In the genomic region with DNA sequence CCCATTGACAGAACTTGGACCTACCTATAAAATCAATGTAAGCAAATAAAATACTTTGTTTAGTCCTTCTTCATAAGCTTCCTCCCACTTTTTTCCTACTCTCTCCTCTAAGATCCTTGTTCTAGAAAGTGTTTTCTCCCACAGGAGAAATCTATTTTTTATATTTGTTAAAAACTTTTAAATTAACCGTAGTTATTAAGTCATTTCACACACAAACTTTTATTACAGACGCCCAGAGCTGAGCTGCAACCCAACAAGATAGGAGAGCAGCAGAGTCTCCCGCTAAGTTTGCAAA, we compare ENCODE assay signal across 11 cellular contexts. TPM values are rescaled to one million over a fixed set of nuclear protein-coding genes. Genes with fewer than 3 reads are reported as not detected.
DNase-seq lines count a peak whose midpoint lies in the region; ATAC-seq and TF ChIP-seq lines count a peak whose summit lies in the region.
"Had no signal": no experiment of that assay in that cellular context is flagged by ENCODE, and none has a peak within 500 bp of the region (broad histone marks: within the 10 kb centered on the region; RNA-seq: fewer than 3 reads in every experiment).

No MANE protein-coding gene starts in this region.

- peak overlapping the region; percentile 74 to 91 for H3K4me3 Mint-ChIP-seq in activated T-cell treated with anti-CD3 and anti-CD28 coated beads, Interleukin-2, amount 50 U/mL, for 72 hours
- peak overlapping the region; percentile 68 for H3K4me3 Mint-ChIP-seq in activated CD4-positive, alpha-beta memory T cell treated with anti-CD3 and anti-CD28 coated beads for 36 hours
- H3K4me3 Mint-ChIP-seq: GM23338 had no signal

- intact Hi-C loops in activated CD4-positive, alpha-beta memory T cell treated with anti-CD3 and anti-CD28 coated beads for 36 hours (cut with micrococcal nuclease) = no loop called here
- intact Hi-C loops in lower lobe of right lung (cut with DNase I) = loop anchor here (10.0 kb wide), 1 partner anchor 93 kb away; no protein-coding TSS in a partner anchor
- intact Hi-C loops in thyroid gland (cut with DNase I) = no loop called here

- no peak overlapping the region for H3K4me3 ChIP-seq in lower lobe of right lung
- H3K4me3 ChIP-seq in thyroid gland (replicated peaks in 1 of 3) = no peak overlapping the region
- no peak overlapping the region for H3K4me3 ChIP-seq in gastroesophageal sphincter
- H3K4me3 ChIP-seq: ascending aorta, GM23338 had no signal

- no peaks in the 10 kb centered on the region for H3K27me3 ChIP-seq in lower lobe of right lung (ENCODE audit: low read depth)
- no peaks in the 10 kb centered on the region for H3K27me3 ChIP-seq in thyroid gland
- H3K27me3 ChIP-seq in gastroesophageal sphincter = no peaks in the 10 kb centered on the region
- H3K27me3 ChIP-seq: ascending aorta had no signal

- no peak for TF ChIP-seq EP300 in gastroesophageal sphincter (IDR thresholded peaks at IDR 0.05)

- TF ChIP-seq POLR2A in thyroid gland (IDR thresholded peaks at IDR 0.05) (no peak), gastroesophageal sphincter (IDR thresholded peaks at IDR 0.05) (no peak)

- TF ChIP-seq CTCF in lower lobe of right lung (IDR thresholded peaks at IDR 0.05) = no peak
- TF ChIP-seq CTCF in thyroid gland (IDR thresholded peaks at IDR 0.05) = no peak
- no peak for TF ChIP-seq CTCF in gastroesophageal sphincter (IDR thresholded peaks at IDR 0.05)

- POLR2A ChIA-PET in activated CD4-positive, alpha-beta memory T cell treated with anti-CD3 and anti-CD28 coated beads for 36 hours (lab: Charles Lee) = interaction anchor here (0.6 to 5.2 kb wide), 24 partner anchors 8 to 715 kb away, joined by 3 to 77 read pairs (median 6); a partner anchor contains a TSS

- no peaks in the 10 kb centered on the region for H3K9me3 ChIP-seq in lower lobe of right lung
- no peaks in the 10 kb centered on the region for H3K9me3 ChIP-seq in thyroid gland
- no peaks in the 10 kb centered on the region for H3K9me3 ChIP-seq in gastroesophageal sphincter
- H3K9me3 ChIP-seq: ascending aorta had no signal

- CTCF ChIA-PET in activated CD4-positive, alpha-beta memory T cell treated with anti-CD3 and anti-CD28 coated beads for 36 hours (lab: Charles Lee) = interaction anchor here (0.7 to 5.6 kb wide), 20 partner anchors 8 to 827 kb away, joined by 3 to 268 read pairs (median 4); a partner anchor contains a TSS

- H3K27ac Mint-ChIP-seq in activated T-cell treated with anti-CD3 and anti-CD28 coated beads, Interleukin-2, amount 50 U/mL, for 72 hours = peak overlapping the region; percentile 92
- H3K27ac Mint-ChIP-seq in activated CD4-positive, alpha-beta memory T cell treated with anti-CD3 and anti-CD28 coated beads for 36 hours = peak overlapping the region; percentile 99

- H3K4me1 ChIP-seq in lower lobe of right lung = peaks cover 88% of the 10 kb centered on the region
- H3K4me1 ChIP-seq in thyroid gland = peaks cover 46 to 68% of the 10 kb centered on the region in 2 donors
- H3K4me1 ChIP-seq in gastroesophageal sphincter = peaks cover 9 to 54% (median 15%) of the 10 kb centered on the region in 3 donors

- H3K36me3 ChIP-seq in lower lobe of right lung = peaks cover 22% of the 10 kb centered on the region
- peaks cover 10 to 11% of the 10 kb centered on the region in 2 donors for H3K36me3 ChIP-seq in thyroid gland
- peaks cover 0 to 28% of the 10 kb centered on the region in 2 donors for H3K36me3 ChIP-seq in gastroesophageal sphincter

- no peaks in the 10 kb centered on the region for H3K9me3 Mint-ChIP-seq in activated T-cell treated with anti-CD3 and anti-CD28 coated beads, Interleukin-2, amount 50 U/mL, for 72 hours
- H3K9me3 Mint-ChIP-seq in activated CD4-positive, alpha-beta memory T cell treated with anti-CD3 and anti-CD28 coated beads for 36 hours = peaks cover under 1% of the 10 kb centered on the region

- peak overlapping the region; percentile 82 for H3K27ac ChIP-seq in lower lobe of right lung
- H3K27ac ChIP-seq in thyroid gland = peak overlapping the region; percentile 79 to 95 (median 89)
- H3K27ac ChIP-seq in gastroesophageal sphincter = peak overlapping the region in 1 of 4 donors; percentile 74
- H3K27ac ChIP-seq: ascending aorta had no signal

- H3K4me1 Mint-ChIP-seq in activated T-cell treated with anti-CD3 and anti-CD28 coated beads, Interleukin-2, amount 50 U/mL, for 72 hours (ENCODE audit: low read depth) = peaks cover 97% of the 10 kb centered on the region
- peaks cover 87% of the 10 kb centered on the region for H3K4me1 Mint-ChIP-seq in activated CD4-positive, alpha-beta memory T cell treated with anti-CD3 and anti-CD28 coated beads for 36 hours (ENCODE audit: low read depth)

- no peak for ATAC-seq in activated T-cell treated with anti-CD3 and anti-CD28 coated beads, Interleukin-2, amount 50 U/mL, for 72 hours (replicated peaks in 1 of 2)
- peak in 1 of 2 donors; percentile 1 for ATAC-seq in lower lobe of right lung
- ATAC-seq in gastroesophageal sphincter = no peak
- ATAC-seq in activated CD4-positive, CD25-positive, alpha-beta regulatory T cell treated with anti-CD3 and anti-CD28 coated beads, Interleukin-2, amount 50 U/mL, for 24 hours = no peak
- ATAC-seq: GM23338 had no signal

- 38 to 50% methylated on average over 3 of the region's 3 CpGs for WGBS in thyroid gland, 2 donors
- 63 to 80% methylated on average over 2 to 3 of the region's 3 CpGs for WGBS in gastroesophageal sphincter (ENCODE audit: low coverage in 1 of 2), 2 donors

- no peak for DNase-seq in activated T-cell treated with anti-CD3 and anti-CD28 coated beads, Interleukin-2, amount 50 U/mL, for 72 hours
- DNase-seq in activated T-cell treated with anti-CD3 and anti-CD28 coated beads for 4 hours (no peak), lower lobe of right lung (no peak), thyroid gland (no peak), ureter (ENCODE audit: low spot score) (no peak)
- DNase-seq in activated CD4-positive, alpha-beta memory T cell treated with anti-CD3 and anti-CD28 coated beads for 36 hours = no peak
- DNase-seq: activated CD4-positive, CD25-positive, alpha-beta regulatory T cell had no signal

- H3K27me3 Mint-ChIP-seq in activated T-cell treated with anti-CD3 and anti-CD28 coated beads, Interleukin-2, amount 50 U/mL, for 72 hours (ENCODE audit: low read depth) = no peaks in the 10 kb centered on the region
- peaks cover 1% of the 10 kb centered on the region for H3K27me3 Mint-ChIP-seq in activated CD4-positive, alpha-beta memory T cell treated with anti-CD3 and anti-CD28 coated beads for 36 hours

- peaks cover 3 to 14% of the 10 kb centered on the region in 2 donors for H3K36me3 Mint-ChIP-seq in activated T-cell treated with anti-CD3 and anti-CD28 coated beads, Interleukin-2, amount 50 U/mL, for 72 hours (ENCODE audit: insufficient read depth in 2 of 2)
- H3K36me3 Mint-ChIP-seq in activated CD4-positive, alpha-beta memory T cell treated with anti-CD3 and anti-CD28 coated beads for 36 hours = peaks cover 37% of the 10 kb centered on the region

RNA-seq across cellular contexts. Expression of a gene that starts 27.7 kb away (rescaled TPM):
- total RNA-seq in activated T-cell treated with anti-CD3 and anti-CD28 coated beads, Interleukin-2, amount 50 U/mL, for 72 hours = 100 to 1,000 TPM; 165 to 188 TPM
- total RNA-seq in activated CD4-positive, alpha-beta memory T cell treated with anti-CD3 and anti-CD28 coated beads for 36 hours = 100 to 1,000 TPM; 292 to 305 TPM
- total RNA-seq in lower lobe of right lung = 162 TPM
- 100 to 1,000 TPM; 235 to 430 (median 335) TPM for total RNA-seq in thyroid gland
- 100 to 1,000 TPM; 123 to 228 (median 171) TPM for total RNA-seq in gastroesophageal sphincter
- total RNA-seq in ureter = 172 TPM

RNA-seq across cellular contexts. Expression of a gene that starts 36.8 kb away (rescaled TPM):
- 10 to 100 TPM; 18.8 to 21.9 TPM for total RNA-seq in activated T-cell treated with anti-CD3 and anti-CD28 coated beads, Interleukin-2, amount 50 U/mL, for 72 hours
- total RNA-seq in activated CD4-positive, alpha-beta memory T cell treated with anti-CD3 and anti-CD28 coated beads for 36 hours = 10 to 100 TPM; 10.0 to 13.6 TPM
- total RNA-seq in lower lobe of right lung (28.5 TPM), thyroid gland (10 to 100 TPM; 31.5 to 66.4 (median 53.7) TPM), gastroesophageal sphincter (10 to 100 TPM; 23.8 to 42.0 (median 31.0) TPM), ureter (33.7 TPM)
